Comparison of ENCODE assay signal across 19 cellular contexts in the genomic region with DNA sequence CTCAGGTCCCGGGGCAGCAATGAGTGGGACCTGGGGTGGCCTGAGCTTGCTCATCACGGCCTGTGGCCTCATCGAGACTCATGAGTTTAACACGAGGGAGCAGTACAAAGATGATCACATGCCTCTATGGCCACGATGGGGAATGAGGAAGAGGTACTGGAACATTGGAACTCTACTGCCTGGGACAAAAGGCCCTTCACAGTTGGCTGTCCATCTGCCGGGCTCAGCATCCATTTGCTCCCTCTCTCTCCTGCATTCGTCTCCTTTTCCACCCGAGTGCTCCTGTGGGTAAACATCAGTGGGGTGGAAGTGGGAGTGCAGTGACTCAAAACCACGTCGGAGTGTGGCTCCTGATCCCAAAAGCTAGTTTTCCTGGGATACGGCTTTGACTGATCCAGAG.
DNase-seq lines count a peak whose midpoint lies in the region; ATAC-seq and TF ChIP-seq lines count a peak whose summit lies in the region.
"Had no signal": no experiment of that assay in that cellular context is flagged by ENCODE, and none has a peak within 500 bp of the region (broad histone marks: within the 10 kb centered on the region; RNA-seq: fewer than 3 reads in every experiment).

No MANE protein-coding gene starts in this region.

- H3K36me3 Mint-ChIP-seq in progenitor cell of endocrine pancreas (ENCODE audit: insufficient read depth), result peaks cover 4% of the 10 kb centered on the region
- H3K36me3 Mint-ChIP-seq: IgD-negative memory B cell had no signal

- H3K27me3 Mint-ChIP-seq in progenitor cell of endocrine pancreas, result no peaks in the 10 kb centered on the region
- H3K27me3 Mint-ChIP-seq: CD4-positive, alpha-beta T cell had no signal

- in situ Hi-C loops in G401 (cut with HindIII; ENCODE audit: low sequenced_read_pairs), result no loop called here

- peaks cover 2% of the 10 kb centered on the region for H3K9me3 Mint-ChIP-seq in progenitor cell of endocrine pancreas (ENCODE audit: low read depth)

- no peak overlapping the region for H3K27ac ChIP-seq in right cardiac atrium (ENCODE audit: low read length)
- H3K27ac ChIP-seq: 22Rv1, A549, C4-2B, GM23248 had no signal

- no peaks in the 10 kb centered on the region for H3K9me3 ChIP-seq in right cardiac atrium (ENCODE audit: control insufficient read depth, low read length)
- H3K9me3 ChIP-seq: A549, Caco-2 had no signal

- no peaks in the 10 kb centered on the region for H3K4me1 ChIP-seq in right cardiac atrium (ENCODE audit: control insufficient read depth, insufficient read depth, low read length)
- H3K4me1 ChIP-seq: A549, Caco-2 had no signal

- H3K4me3 Mint-ChIP-seq in progenitor cell of endocrine pancreas (ENCODE audit: low read depth), result no peak overlapping the region
- H3K4me3 Mint-ChIP-seq: CD4-positive, alpha-beta T cell; IgD-negative memory B cell had no signal

- no peaks in the 10 kb centered on the region for H3K27me3 ChIP-seq in right cardiac atrium (ENCODE audit: control insufficient read depth, insufficient read depth)

- H3K4me3 ChIP-seq in right cardiac atrium (ENCODE audit: low read length), result no peak overlapping the region
- H3K4me3 ChIP-seq: A549, GM23248 had no signal

- no peak for ATAC-seq in right cardiac atrium
- ATAC-seq in HG02678 (IDR thresholded peaks at IDR 0.05; ENCODE audit: unreplicated experiment), result no peak
- no peak for ATAC-seq in GM21825 (IDR thresholded peaks at IDR 0.05; ENCODE audit: unreplicated experiment)
- ATAC-seq: A549, HepG2 had no signal

- 74% methylated on average over 11 of the region's 11 CpGs for WGBS in right cardiac atrium

- TF ChIP-seq CTCF in progenitor cell of endocrine pancreas (IDR thresholded peaks at IDR 0.05; ENCODE audit: unreplicated experiment), result no peak

- H3K27ac Mint-ChIP-seq in progenitor cell of endocrine pancreas, result peak overlapping the region; percentile 31
- H3K27ac Mint-ChIP-seq: CD4-positive, alpha-beta T cell; IgD-negative memory B cell had no signal

- intact Hi-C loops in right cardiac atrium (cut with DNase I), result no loop called here

- peaks cover 5% of the 10 kb centered on the region for H3K4me1 Mint-ChIP-seq in progenitor cell of endocrine pancreas (ENCODE audit: low read depth)
- H3K4me1 Mint-ChIP-seq: IgD-negative memory B cell had no signal

- DNase-seq in G401 (ENCODE audit: low spot score), result peak; percentile 74
- DNase-seq in cerebellar cortex (ENCODE audit: low spot score), result peak; percentile 65
- DNase-seq in kidney tubule cell (ENCODE audit: low spot score), result peak; percentile 69
- no peak for DNase-seq in progenitor cell of endocrine pancreas (ENCODE audit: low spot score, unreplicated experiment)
- DNase-seq in right cardiac atrium, result no peak
- DNase-seq: AML-193; Caco-2; CD4-positive, alpha-beta T cell; GDM1; GM23248; HCEC 1CT; KG1 had no signal

Comparison
In these comparisons a context has a peak if more than half of its experiments do, and no peak if none do; other contexts are left out.
1. DNase-seq: peak in G401 (single experiment), cerebellar cortex (single experiment) and kidney tubule cell (single experiment); none in progenitor cell of endocrine pancreas (single experiment) and right cardiac atrium (0 of 3).